ENCODE assay signal across 15 cellular contexts in genomic region chr1:151051356-151052009, GRCh38. TPM values are rescaled to one million over a fixed set of nuclear protein-coding genes. Genes with fewer than 3 reads are reported as not detected.
DNase-seq lines count a peak whose midpoint lies in the region; ATAC-seq, FAIRE-seq and TF ChIP-seq lines count a peak whose summit lies in the region.
"Had no signal": no experiment of that assay in that cellular context is flagged by ENCODE, and none has a peak within 500 bp of the region (broad histone marks: within the 10 kb centered on the region; RNA-seq: fewer than 3 reads in every experiment).

No MANE protein-coding gene starts in this region.

- H3K4me3 ChIP-seq in GM12878 = no peak overlapping the region

- no peaks in the 10 kb centered on the region for H3K9me3 ChIP-seq in GM12878 (replicated peaks; ENCODE audit: control insufficient read depth, insufficient read depth, low read length)

- TF ChIP-seq CTCF in GM12878 (IDR thresholded peaks at IDR 0.05 in 2 of 3, conservative IDR thresholded peaks at IDR 0.05 in 1 of 3; ENCODE audit: control insufficient read depth in 2 of 3, extremely low read depth in 1 of 3, insufficient read depth in 1 of 3, low read depth in 3 of 3, low read length in 3 of 3) (no peak), neural crest cell (conservative IDR thresholded peaks at IDR 0.05) (no peak)

- H3K27ac Mint-ChIP-seq in activated naive CD4-positive, alpha-beta T cell treated with anti-CD3 and anti-CD28 coated beads for 36 hours = peak overlapping the region; percentile 2
- H3K27ac Mint-ChIP-seq in IgD-negative memory B cell (peak overlapping the region in 2 of 3 donors; percentile 69 to 83), neural crest cell (ENCODE audit: unreplicated experiment) (no peak overlapping the region)

- H3K4me1 ChIP-seq in GM12878 (ENCODE audit: control insufficient read depth, insufficient read depth, low read length) = peaks cover 21% of the 10 kb centered on the region

- H3K36me3 Mint-ChIP-seq in activated naive CD4-positive, alpha-beta T cell treated with anti-CD3 and anti-CD28 coated beads for 36 hours (ENCODE audit: low read depth) = peaks cover 33% of the 10 kb centered on the region
- H3K36me3 Mint-ChIP-seq in IgD-negative memory B cell = peaks cover 8% of the 10 kb centered on the region
- H3K36me3 Mint-ChIP-seq in neural crest cell (ENCODE audit: low read depth) = peaks cover 10% of the 10 kb centered on the region

- no peak overlapping the region for H3K9ac ChIP-seq in GM12878 (ENCODE audit: control insufficient read depth, insufficient read depth, low read length)

- TF ChIP-seq RAD21 in GM12878 (IDR thresholded peaks at IDR 0.05; ENCODE audit: insufficient read depth, low read depth, low read length) = no peak

- no peak overlapping the region for H3K4me3 Mint-ChIP-seq in activated naive CD4-positive, alpha-beta T cell treated with anti-CD3 and anti-CD28 coated beads for 36 hours
- H3K4me3 Mint-ChIP-seq in IgD-negative memory B cell = peak overlapping the region in 1 of 4 donors; percentile 81
- H3K4me3 Mint-ChIP-seq in neural crest cell = peak overlapping the region; percentile 67

- no peaks in the 10 kb centered on the region for H3K27me3 ChIP-seq in GM12878 (replicated peaks in 1 of 2; ENCODE audit: control insufficient read depth in 2 of 2, insufficient read depth in 2 of 2, low read length in 1 of 2)

- H3K9me3 Mint-ChIP-seq in activated naive CD4-positive, alpha-beta T cell treated with anti-CD3 and anti-CD28 coated beads for 36 hours = no peaks in the 10 kb centered on the region
- no peaks in the 10 kb centered on the region for H3K9me3 Mint-ChIP-seq in IgD-negative memory B cell
- H3K9me3 Mint-ChIP-seq in neural crest cell = no peaks in the 10 kb centered on the region

- CTCF ChIA-PET in activated naive CD4-positive, alpha-beta T cell treated with anti-CD3 and anti-CD28 coated beads for 36 hours (lab: Charles Lee) = interaction anchor here (0.6 to 1.9 kb wide), 3 partner anchors 27 to 663 kb away, joined by 3 to 8 read pairs (median 5); no protein-coding TSS in a partner anchor
- CTCF ChIA-PET in GM12878 (lab: Yijun Ruan, JAX) = interaction anchor here (1.0 to 9.5 kb wide), 3 partner anchors 8 to 45 kb away, joined by 3 to 76 read pairs (median 4); partner anchors contain the start of genes CDC42SE1, MINDY1 and MLLT11

- H3K4me1 Mint-ChIP-seq in activated naive CD4-positive, alpha-beta T cell treated with anti-CD3 and anti-CD28 coated beads for 36 hours (ENCODE audit: low read depth) = peaks cover 56% of the 10 kb centered on the region
- H3K4me1 Mint-ChIP-seq in IgD-negative memory B cell (peaks cover 32 to 41% (median 39%) of the 10 kb centered on the region in 3 donors), neural crest cell (peaks cover 38% of the 10 kb centered on the region)

- intact Hi-C loops in activated naive CD4-positive, alpha-beta T cell treated with anti-CD3 and anti-CD28 coated beads for 36 hours (cut with micrococcal nuclease) = no loop called here
- intact Hi-C loops in GM12878 (cut with micrococcal nuclease; ENCODE audit: unreplicated experiment) = no loop called here

- no peak overlapping the region for H3K4me2 ChIP-seq in GM12878 (ENCODE audit: control insufficient read depth, insufficient read depth)

- no peak for TF ChIP-seq EP300 in GM12878 (IDR thresholded peaks at IDR 0.05; ENCODE audit: borderline replicate concordance in 1 of 2, control insufficient read depth in 1 of 2, low read depth in 2 of 2, low read length in 2 of 2)

- H3K27ac ChIP-seq in GM12878 (ENCODE audit: control insufficient read depth, insufficient read depth) = no peak overlapping the region

- POLR2A ChIA-PET in GM12878 (lab: Charles Lee) = interaction anchor here (0.7 to 1.0 kb wide), 2 partner anchors 8 to 46 kb away, joined by 3 to 4 read pairs; no protein-coding TSS in a partner anchor

- no peak for FAIRE-seq in GM12878 (lab: Jason Lieb, UNC)
- FAIRE-seq: H54 had no signal

- H3K79me2 ChIP-seq in GM12878 (ENCODE audit: control insufficient read depth, insufficient read depth, low read length) = peaks cover 16% of the 10 kb centered on the region

- BruUV-seq in GM12878 (replicated peaks; lab: Mats Ljungman, UMichigan) = no TSS peak

- no peak overlapping the region for H2AFZ ChIP-seq in GM12878 (ENCODE audit: control insufficient read depth, low read depth, low read length)

- H4K20me1 ChIP-seq in GM12878 (ENCODE audit: control insufficient read depth, insufficient read depth) = peaks cover 3% of the 10 kb centered on the region; the same call in 1 of the 2 replicates

- DNase-seq in activated naive CD4-positive, alpha-beta T cell treated with anti-CD3 and anti-CD28 coated beads for 36 hours = no peak
- no peak for DNase-seq in activated naive CD4-positive, alpha-beta T cell (lab: John Stamatoyannopoulos, UW)
- DNase-seq in GM12878 (ENCODE audit: low read depth, low spot score) (no peak), neural crest cell (ENCODE audit: low read depth, low spot score) (no peak), glomerular visceral epithelial cell (ENCODE audit: extremely low spot score) (no peak), NCI-H2196 treated with DMSO at 0.1 percent for 48 hours (lab: John Stamatoyannopoulos, UW; ENCODE audit: unreplicated experiment) (no peak)
- DNase-seq: effector CD8-positive, alpha-beta T cell; foreskin fibroblast; left ventricle myocardium superior; MM.1S; NCI-H1930; NCI-H524 had no signal

- H3K27me3 Mint-ChIP-seq in activated naive CD4-positive, alpha-beta T cell treated with anti-CD3 and anti-CD28 coated beads for 36 hours (ENCODE audit: low read depth) = no peaks in the 10 kb centered on the region
- no peaks in the 10 kb centered on the region for H3K27me3 Mint-ChIP-seq in IgD-negative memory B cell
- no peaks in the 10 kb centered on the region for H3K27me3 Mint-ChIP-seq in neural crest cell (ENCODE audit: low read depth)

- WGBS in GM12878 (ENCODE audit: insufficient coverage, insufficient replicate concordance, low lambda C conversion rate, missing lambda C conversion rate) = 94% methylated on average over 2 of the region's 2 CpGs

- SMC1A ChIA-PET in GM12878 (lab: Charles Lee; ENCODE audit: uncharacterized antibody, unreplicated experiment) = interaction anchor here (1.2 kb wide), 1 partner anchor 20 kb away, joined by 3 read pairs; no protein-coding TSS in a partner anchor

- TF ChIP-seq POLR2A in GM12878 (IDR thresholded peaks at IDR 0.05; ENCODE audit: low read depth, low read length) = no peak; the same call in 1 of the 2 replicates

- no peak for ATAC-seq in GM12878
- ATAC-seq in HG03442 (IDR thresholded peaks at IDR 0.05; ENCODE audit: unreplicated experiment) = no peak
- ATAC-seq: left ventricle myocardium superior had no signal

- peaks cover 14 to 41% of the 10 kb centered on the region in 2 experiments for H3K36me3 ChIP-seq in GM12878 (ENCODE audit: control insufficient read depth in 2 of 2, insufficient read depth in 2 of 2, low read length in 1 of 2)

- RAD21 ChIA-PET in GM12878 (lab: Charles Lee; ENCODE audit: unreplicated experiment) = no interaction called here

- in situ Hi-C loops in GM12878 (cut with MboI) = no loop called here

RNA-seq across cellular contexts. Expression of gene C1orf56, which starts 3.9 kb away (rescaled TPM):
- total RNA-seq in activated naive CD4-positive, alpha-beta T cell treated with anti-CD3 and anti-CD28 coated beads for 36 hours = under 1 TPM; 0.49 to 0.57 TPM
- 4.5 TPM for polyA plus RNA-seq in IgD-negative memory B cell
- total RNA-seq in GM12878 (2013; cell fraction: nucleolus; rRNA removed) = 1.5 and 1.8 TPM in 2 replicates
- 1.3 and 1.5 TPM in 2 replicates for total RNA-seq in GM12878 (2014; rRNA removed)
- 0.67 and 1.2 TPM in 2 replicates for total RNA-seq in GM12878 (2014; rRNA removed; fragmentation: Illumina TruSeq; extraction: Trizol)
- total RNA-seq in GM12878 (2021) = 1.5 and 1.6 TPM in 2 replicates
- 0.47 TPM for polyA plus RNA-seq in GM12878 (2011; ENCODE audit: low read depth)
- 0.22 and 0.24 TPM in 2 replicates for polyA plus RNA-seq in GM12878 (2011; rRNA removed)
- 0.30 and 0.32 TPM in 2 replicates for polyA plus RNA-seq in GM12878 (2011; cell fraction: cytosol; rRNA removed)
- polyA plus RNA-seq in GM12878 (2011; cell fraction: nucleus; rRNA removed) = 0.33 and 0.34 TPM in 2 replicates
- 1.8 and 2.6 TPM in 2 replicates for polyA plus RNA-seq in GM12878 (2012)
- 0.29 and 1.6 TPM in 2 replicates for polyA plus RNA-seq in GM12878 (2014; fragmentation: Illumina TruSeq; extraction: Trizol)
- 1 to 10 TPM; 5.5 to 8.4 TPM for polyA plus RNA-seq in GM12878 (2014; fragmentation: Nextera tagmentation; extraction: Ambion mirVana)
- polyA plus RNA-seq in GM12878 (2014; rRNA removed) = 1.1 and 1.6 TPM in 2 replicates
- 10 to 100 TPM; 12.8 to 15.5 TPM for polyA plus RNA-seq in GM12878 (2016; fragmentation: Nextera tagmentation; extraction: Ambion mirVana)
- polyA minus RNA-seq in GM12878 (2011; rRNA and poly(A)+ RNA removed) = 0.31 and 0.37 TPM in 2 replicates
- not detected in 2 replicates for polyA minus RNA-seq in GM12878 (2011; cell fraction: cytosol; rRNA and poly(A)+ RNA removed)
- polyA minus RNA-seq in GM12878 (2011; cell fraction: nucleus; rRNA and poly(A)+ RNA removed) = 0.48 and 1.1 TPM in 2 replicates
- total RNA-seq in neural crest cell = 6.3 and 8.0 TPM in 2 replicates

RNA-seq across cellular contexts. Expression of gene CDC42SE1, which starts 7.9 kb away (rescaled TPM):
- 10 to 100 TPM; 98.1 to 99.0 TPM for total RNA-seq in activated naive CD4-positive, alpha-beta T cell treated with anti-CD3 and anti-CD28 coated beads for 36 hours
- polyA plus RNA-seq in IgD-negative memory B cell (86.2 TPM), GM12878 (2011; rRNA removed) (103 and 112 TPM in 2 replicates), GM12878 (2014; fragmentation: Illumina TruSeq; extraction: Trizol) (104 and 122 TPM in 2 replicates), GM12878 (2014; fragmentation: Nextera tagmentation; extraction: Ambion mirVana) (10 to 100 TPM; 36.9 to 38.0 TPM), GM12878 (2014; rRNA removed) (68.1 and 72.9 TPM in 2 replicates), GM12878 (2016; fragmentation: Nextera tagmentation; extraction: Ambion mirVana) (10 to 100 TPM; 35.7 to 40.6 TPM)
- 111 and 115 TPM in 2 replicates for total RNA-seq in GM12878 (2013; cell fraction: nucleolus; rRNA removed)
- total RNA-seq in GM12878 (2014; rRNA removed) (75.6 and 97.3 TPM in 2 replicates), GM12878 (2014; rRNA removed; fragmentation: Illumina TruSeq; extraction: Trizol) (81.3 and 81.6 TPM in 2 replicates), GM12878 (2021) (94.2 and 94.9 TPM in 2 replicates), neural crest cell (111 and 115 TPM in 2 replicates)
- 45.6 TPM for polyA plus RNA-seq in GM12878 (2011; ENCODE audit: low read depth)
- polyA plus RNA-seq in GM12878 (2011; cell fraction: cytosol; rRNA removed) = 82.9 and 86.8 TPM in 2 replicates
- polyA plus RNA-seq in GM12878 (2011; cell fraction: nucleus; rRNA removed) = 107 and 171 TPM in 2 replicates
- 54.6 and 55.6 TPM in 2 replicates for polyA plus RNA-seq in GM12878 (2012)
- 79.7 and 91.0 TPM in 2 replicates for polyA minus RNA-seq in GM12878 (2011; rRNA and poly(A)+ RNA removed)
- 23.9 and 29.4 TPM in 2 replicates for polyA minus RNA-seq in GM12878 (2011; cell fraction: cytosol; rRNA and poly(A)+ RNA removed)
- polyA minus RNA-seq in GM12878 (2011; cell fraction: nucleus; rRNA and poly(A)+ RNA removed) = 24.2 and 29.6 TPM in 2 replicates

RNA-seq across cellular contexts. Expression of gene MLLT11, which starts 8.7 kb away (rescaled TPM):
- 1 to 10 TPM; 3.3 to 3.6 TPM for total RNA-seq in activated naive CD4-positive, alpha-beta T cell treated with anti-CD3 and anti-CD28 coated beads for 36 hours
- polyA plus RNA-seq in IgD-negative memory B cell = 1.5 TPM
- 2.8 and 3.2 TPM in 2 replicates for total RNA-seq in GM12878 (2013; cell fraction: nucleolus; rRNA removed)
- 6.2 and 8.1 TPM in 2 replicates for total RNA-seq in GM12878 (2014; rRNA removed)
- 7.1 and 7.6 TPM in 2 replicates for total RNA-seq in GM12878 (2014; rRNA removed; fragmentation: Illumina TruSeq; extraction: Trizol)
- 7.0 TPM in 2 replicates for total RNA-seq in GM12878 (2021)
- polyA plus RNA-seq in GM12878 (2011; ENCODE audit: low read depth) = 2.5 TPM
- 7.6 and 10.1 TPM in 2 replicates for polyA plus RNA-seq in GM12878 (2011; rRNA removed)
- 5.0 and 5.2 TPM in 2 replicates for polyA plus RNA-seq in GM12878 (2011; cell fraction: cytosol; rRNA removed)
- 4.1 and 5.9 TPM in 2 replicates for polyA plus RNA-seq in GM12878 (2011; cell fraction: nucleus; rRNA removed)
- 3.1 and 3.7 TPM in 2 replicates for polyA plus RNA-seq in GM12878 (2012)
- 14.2 and 16.0 TPM in 2 replicates for polyA plus RNA-seq in GM12878 (2014; fragmentation: Illumina TruSeq; extraction: Trizol)
- 10 to 100 TPM; 17.8 to 27.3 TPM for polyA plus RNA-seq in GM12878 (2014; fragmentation: Nextera tagmentation; extraction: Ambion mirVana)
- polyA plus RNA-seq in GM12878 (2014; rRNA removed) = 6.9 and 8.2 TPM in 2 replicates
- 10 to 100 TPM; 10.1 to 10.4 TPM for polyA plus RNA-seq in GM12878 (2016; fragmentation: Nextera tagmentation; extraction: Ambion mirVana)
- polyA minus RNA-seq in GM12878 (2011; rRNA and poly(A)+ RNA removed) = 2.5 and 3.2 TPM in 2 replicates
- 0.94 and 1.5 TPM in 2 replicates for polyA minus RNA-seq in GM12878 (2011; cell fraction: cytosol; rRNA and poly(A)+ RNA removed)
- 1.6 and 1.9 TPM in 2 replicates for polyA minus RNA-seq in GM12878 (2011; cell fraction: nucleus; rRNA and poly(A)+ RNA removed)
- 63.9 and 66.1 TPM in 2 replicates for total RNA-seq in neural crest cell

RNA-seq across cellular contexts. Expression of gene BNIPL, which starts 15.1 kb away (rescaled TPM):
- total RNA-seq in activated naive CD4-positive, alpha-beta T cell treated with anti-CD3 and anti-CD28 coated beads for 36 hours = 1 to 10 TPM; 1.1 to 1.3 TPM
- 0.13 TPM for polyA plus RNA-seq in IgD-negative memory B cell
- total RNA-seq in GM12878 (2013; cell fraction: nucleolus; rRNA removed) = 1.3 and 2.5 TPM in 2 replicates
- total RNA-seq in GM12878 (2014; rRNA removed) = 0.17 and 0.27 TPM in 2 replicates
- 0.18 TPM in 2 replicates for total RNA-seq in GM12878 (2014; rRNA removed; fragmentation: Illumina TruSeq; extraction: Trizol)
- 0.11 and 0.33 TPM in 2 replicates for total RNA-seq in GM12878 (2021)
- polyA plus RNA-seq in GM12878 (2011; ENCODE audit: low read depth) = not detected
- polyA plus RNA-seq in GM12878 (2011; rRNA removed) = 0.49 and 0.99 TPM in 2 replicates
- polyA plus RNA-seq in GM12878 (2011; cell fraction: cytosol; rRNA removed) = 0.48 and 1.2 TPM in 2 replicates
- 1.3 and 2.5 TPM in 2 replicates for polyA plus RNA-seq in GM12878 (2011; cell fraction: nucleus; rRNA removed)
- polyA plus RNA-seq in GM12878 (2012) = 0.20 and 0.48 TPM in 2 replicates
- polyA plus RNA-seq in GM12878 (2014; fragmentation: Illumina TruSeq; extraction: Trizol) = 0.12 TPM in 1 of 2 replicates, not detected in the other
- polyA plus RNA-seq in GM12878 (2014; fragmentation: Nextera tagmentation; extraction: Ambion mirVana) = under 1 TPM; 0.05 TPM
- 1.0 and 1.1 TPM in 2 replicates for polyA plus RNA-seq in GM12878 (2014; rRNA removed)
- under 1 TPM; 0.09 to 0.16 TPM for polyA plus RNA-seq in GM12878 (2016; fragmentation: Nextera tagmentation; extraction: Ambion mirVana)
- 0.37 and 0.77 TPM in 2 replicates for polyA minus RNA-seq in GM12878 (2011; rRNA and poly(A)+ RNA removed)
- 0.42 TPM in 1 of 2 replicates, not detected in the other for polyA minus RNA-seq in GM12878 (2011; cell fraction: cytosol; rRNA and poly(A)+ RNA removed)
- polyA minus RNA-seq in GM12878 (2011; cell fraction: nucleus; rRNA and poly(A)+ RNA removed) = 0.36 and 1.1 TPM in 2 replicates
- total RNA-seq in neural crest cell = 0.79 and 1.1 TPM in 2 replicates

RNA-seq across cellular contexts. Expression of gene GABPB2, which starts 19.1 kb away (rescaled TPM):
- 10 to 100 TPM; 16.1 to 16.2 TPM for total RNA-seq in activated naive CD4-positive, alpha-beta T cell treated with anti-CD3 and anti-CD28 coated beads for 36 hours
- polyA plus RNA-seq in IgD-negative memory B cell (5.5 TPM), GM12878 (2011; rRNA removed) (7.5 and 7.9 TPM in 2 replicates), GM12878 (2014; fragmentation: Illumina TruSeq; extraction: Trizol) (6.8 and 10.3 TPM in 2 replicates), GM12878 (2014; fragmentation: Nextera tagmentation; extraction: Ambion mirVana) (1 to 10 TPM; 2.3 to 2.6 TPM), GM12878 (2014; rRNA removed) (7.1 and 7.3 TPM in 2 replicates), GM12878 (2016; fragmentation: Nextera tagmentation; extraction: Ambion mirVana) (1 to 10 TPM; 4.9 to 6.6 TPM)
- 9.6 and 10.0 TPM in 2 replicates for total RNA-seq in GM12878 (2013; cell fraction: nucleolus; rRNA removed)
- total RNA-seq in GM12878 (2014; rRNA removed) (6.1 and 7.6 TPM in 2 replicates), GM12878 (2014; rRNA removed; fragmentation: Illumina TruSeq; extraction: Trizol) (9.7 and 10.5 TPM in 2 replicates), GM12878 (2021) (8.8 and 9.4 TPM in 2 replicates), neural crest cell (6.1 and 7.8 TPM in 2 replicates)
- 2.9 TPM for polyA plus RNA-seq in GM12878 (2011; ENCODE audit: low read depth)
- polyA plus RNA-seq in GM12878 (2011; cell fraction: cytosol; rRNA removed) = 4.9 and 6.8 TPM in 2 replicates
- 2.7 and 4.0 TPM in 2 replicates for polyA plus RNA-seq in GM12878 (2011; cell fraction: nucleus; rRNA removed)
- 4.0 and 4.5 TPM in 2 replicates for polyA plus RNA-seq in GM12878 (2012)
- polyA minus RNA-seq in GM12878 (2011; rRNA and poly(A)+ RNA removed) = 7.1 and 12.4 TPM in 2 replicates
- 1.7 and 2.0 TPM in 2 replicates for polyA minus RNA-seq in GM12878 (2011; cell fraction: cytosol; rRNA and poly(A)+ RNA removed)
- 1.1 and 1.3 TPM in 2 replicates for polyA minus RNA-seq in GM12878 (2011; cell fraction: nucleus; rRNA and poly(A)+ RNA removed)
